ENCODE assay signal across 18 cellular contexts in the genomic region with DNA sequence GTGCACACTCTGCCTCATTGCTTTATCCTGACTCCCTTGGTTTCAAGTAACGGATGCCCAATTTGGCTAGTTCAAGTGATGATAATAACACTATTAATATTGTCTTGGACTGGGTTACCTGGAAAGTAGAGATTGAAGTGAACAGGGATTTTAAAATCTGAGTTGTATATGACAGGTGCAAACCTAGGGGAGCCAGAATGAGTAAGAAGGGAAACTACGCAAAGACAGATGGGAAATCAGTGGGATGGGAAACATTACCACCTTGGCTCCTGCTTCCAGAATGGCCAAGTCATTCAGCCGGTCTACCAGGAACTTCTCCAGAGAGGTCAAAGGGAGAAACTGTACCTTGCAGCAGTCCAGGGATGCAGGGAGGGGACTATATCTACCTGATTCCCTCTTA.
"Had no signal": no experiment of that assay in that cellular context is flagged by ENCODE, and none has a peak within 500 bp of the region (broad histone marks: within the 10 kb centered on the region; RNA-seq: fewer than 3 reads in every experiment).

No MANE protein-coding gene starts in this region.

- DNase-seq: colonic mucosa; cortex of kidney; dermis blood vessel endothelial cell; effector CD4-positive, alpha-beta T cell; effector CD8-positive, alpha-beta T cell; effector memory CD4-positive, alpha-beta T cell; effector memory CD8-positive, alpha-beta T cell; endodermal cell; erythroblast; esophagus squamous epithelium; foreskin fibroblast; foreskin keratinocyte; foreskin melanocyte; gastrocnemius medialis; glutamatergic neuron; head of caudate nucleus; heart left ventricle; heart right ventricle had no signal
